1 cellular context compared by ENCODE assay signal in genomic region chr19:55189424-55189823, GRCh38.
TF ChIP-seq lines count a peak whose summit lies in the region.

No MANE protein-coding gene starts in this region.

TF ChIP-seq in GM23338, 12 proteins besides CTCF, POLR2A, EP300 and RAD21 (continued from another document):
- TF ChIP-seq ZNF462 (CRISPR knock-in tag; IDR thresholded peaks at IDR 0.05) (no peak), EZH2phosphoT487 (IDR thresholded peaks at IDR 0.05; ENCODE audit: unreplicated experiment) (no peak), EZH2 (IDR thresholded peaks at IDR 0.05; ENCODE audit: low read depth, unreplicated experiment) (no peak), CREB1 (CRISPR knock-in tag; IDR thresholded peaks at IDR 0.05; ENCODE audit: low read depth) (no peak), ZNF114 (CRISPR knock-in tag; IDR thresholded peaks at IDR 0.05) (no peak), ETS1 (IDR thresholded peaks at IDR 0.05) (no peak), POLR2AphosphoS5 (IDR thresholded peaks at IDR 0.05; ENCODE audit: low read depth) (no peak), NANOG (IDR thresholded peaks at IDR 0.05; ENCODE audit: borderline replicate concordance) (no peak)
